Comparison of ENCODE assay signal across 8 cellular contexts in genomic region chr1:16514107-16515055, GRCh38. TPM values are rescaled to one million over a fixed set of nuclear protein-coding genes. Genes with fewer than 3 reads are reported as not detected.
A peak's percentile ranks its signal among the peaks of the same experiment; 100 is the strongest.
DNase-seq lines count a peak whose midpoint lies in the region; ATAC-seq and TF ChIP-seq lines count a peak whose summit lies in the region.
"Not testable (repeated sequence)": the region's sequence is repeated elsewhere in the genome, so short reads cannot be mapped to it uniquely, and the experiment has no call there.

Gene RNU1-1 (minus strand): TSS chr1:16514285.

- H3K9me2 ChIP-seq in neural cell (ENCODE audit: insufficient read depth, low read length), result not testable (repeated sequence)

- H3K36me3 ChIP-seq in CD4-positive, CD25-positive, alpha-beta regulatory T cell (ENCODE audit: control insufficient read depth, insufficient read depth, low read length); body of pancreas (replicated peaks in 1 of 2; ENCODE audit: insufficient read depth in 1 of 2, low read depth in 2 of 2); neural cell (ENCODE audit: insufficient read depth, low read length): not testable (repeated sequence)

- not testable (repeated sequence) for H3K36me3 Mint-ChIP-seq in CD4-positive, CD25-positive, alpha-beta regulatory T cell

- H2AFZ ChIP-seq in neural cell (ENCODE audit: low read depth, low read length), result not testable (repeated sequence)

- H3K4me3 Mint-ChIP-seq in CD4-positive, CD25-positive, alpha-beta regulatory T cell, result not testable (repeated sequence)

- H3K27ac Mint-ChIP-seq in CD4-positive, CD25-positive, alpha-beta regulatory T cell, result not testable (repeated sequence)

- H3K27me3 Mint-ChIP-seq in CD4-positive, CD25-positive, alpha-beta regulatory T cell, result peaks cover 23% of the 10 kb centered on the region

- peak; percentile 62 to 91 (median 85) for DNase-seq in CD4-positive, CD25-positive, alpha-beta regulatory T cell
- DNase-seq in HS-5 (ENCODE audit: low read depth), result peak; percentile 57
- DNase-seq in NCI-H748 (lab: John Stamatoyannopoulos, UW; ENCODE audit: unreplicated experiment), result peak; percentile 84
- DNase-seq in activated CD4-positive, alpha-beta T cell treated with anti-CD3 and anti-CD28 coated beads for 1 hour, result peak; percentile 70
- peak; percentile 71 to 93 (median 82) for DNase-seq in body of pancreas
- peak; percentile 87 for DNase-seq in Right ventricle myocardium superior
- peak; percentile 54 for DNase-seq in stimulated activated CD8-positive, alpha-beta memory T cell treated with anti-CD3 and anti-CD28 coated beads, Interleukin-15, amount 100 ng/mL, for 48 hours (ENCODE audit: low read depth in 2 of 2)

- not testable (repeated sequence) for H3K9me3 ChIP-seq in CD4-positive, CD25-positive, alpha-beta regulatory T cell (ENCODE audit: control insufficient read depth in 2 of 2, low read length in 2 of 2); body of pancreas; neural cell (ENCODE audit: low read length)

- H3K4me1 Mint-ChIP-seq in CD4-positive, CD25-positive, alpha-beta regulatory T cell, result not testable (repeated sequence)

- H3K4me3 ChIP-seq in CD4-positive, CD25-positive, alpha-beta regulatory T cell (ENCODE audit: low read depth, low read length), result peak within 1 kb of the TSS; percentile 64
- H3K4me3 ChIP-seq in body of pancreas, result not testable (repeated sequence)
- peak within 1 kb of the TSS; percentile 59 for H3K4me3 ChIP-seq in neural cell (ENCODE audit: low read length)

- not testable (repeated sequence) for TF ChIP-seq RAD21 in neural cell (conservative IDR thresholded peaks at IDR 0.05)

- peak within 1 kb of the TSS; percentile 80 for H3K27ac ChIP-seq in CD4-positive, CD25-positive, alpha-beta regulatory T cell (ENCODE audit: insufficient read depth, low read length, poor library complexity, severe bottlenecking)
- H3K27ac ChIP-seq in body of pancreas (peak within 1 kb of the TSS; percentile 79 to 89 (median 85)), neural cell (ENCODE audit: low read length) (peak within 1 kb of the TSS; percentile 91)

- not testable (repeated sequence) for H3F3A ChIP-seq in neural cell (ENCODE audit: insufficient read depth, low read length, poor library complexity, severe bottlenecking)

- peak; percentile 64 to 96 (median 81) for TF ChIP-seq POLR2A in body of pancreas (IDR thresholded peaks at IDR 0.05)

- WGBS in body of pancreas, 2 donors, result 1 to 2% methylated on average over 8 to 32 of the region's 40 CpGs

- peak within 1 kb of the TSS; percentile 70 for H3K9ac ChIP-seq in neural cell (ENCODE audit: low read length)

- intact Hi-C loops in body of pancreas (cut with DNase I); Right ventricle myocardium superior (cut with DNase I): not testable (repeated sequence)

- not testable (repeated sequence) for H3K9me3 Mint-ChIP-seq in CD4-positive, CD25-positive, alpha-beta regulatory T cell

- H4K20me1 ChIP-seq in neural cell (ENCODE audit: insufficient read depth), result not testable (repeated sequence)

- not testable (repeated sequence) for H3K4me2 ChIP-seq in neural cell (ENCODE audit: low read length)

- peak; percentile 58 to 68 for ATAC-seq in CD4-positive, CD25-positive, alpha-beta regulatory T cell (ENCODE audit: low read depth in 2 of 2)
- ATAC-seq in body of pancreas (peak; percentile 75), Right ventricle myocardium superior (ENCODE audit: poor library complexity) (peak; percentile 73)

- not testable (repeated sequence) for H3K79me2 ChIP-seq in neural cell (replicated peaks; ENCODE audit: insufficient read depth, low read length)

- H3K27me3 ChIP-seq in CD4-positive, CD25-positive, alpha-beta regulatory T cell (ENCODE audit: control insufficient read depth, insufficient read depth, low read length); body of pancreas; neural cell (ENCODE audit: insufficient read depth, low read depth, low read length): not testable (repeated sequence)

- not testable (repeated sequence) for TF ChIP-seq EP300 in neural cell (conservative IDR thresholded peaks at IDR 0.05; ENCODE audit: poor library complexity, severe bottlenecking)

- not testable (repeated sequence) for TF ChIP-seq CTCF in body of pancreas (IDR thresholded peaks at IDR 0.05); neural cell (IDR thresholded peaks at IDR 0.05; ENCODE audit: poor library complexity, severe bottlenecking)

- not testable (repeated sequence) for H3K4me1 ChIP-seq in CD4-positive, CD25-positive, alpha-beta regulatory T cell (ENCODE audit: control insufficient read depth, insufficient read depth, low read length, poor library complexity, severe bottlenecking); body of pancreas

TF ChIP-seq in neural cell, 6 proteins besides CTCF, POLR2A, EP300 and RAD21:
- TF ChIP-seq REST (IDR thresholded peaks at IDR 0.05; ENCODE audit: borderline replicate concordance) (peak; percentile 50), POLR2AphosphoS5 (IDR thresholded peaks at IDR 0.05) (peak; percentile 84), TAF1 (IDR thresholded peaks at IDR 0.05; ENCODE audit: low read depth) (peak; percentile 59)
TF ChIP-seq in neural cell: peak in this region for 3; not testable (repeated sequence) for 3.

RNA-seq across cellular contexts. Expression of gene RNU1-1, which starts in this region (rescaled TPM):
- 3,278 TPM for total RNA-seq in CD4-positive, CD25-positive, alpha-beta regulatory T cell
- 10 to 100 TPM in 1 of 4 donors, not detected in 3; 23.7 TPM for polyA plus RNA-seq in CD4-positive, CD25-positive, alpha-beta regulatory T cell
- total RNA-seq in body of pancreas, result over 10,000 TPM in 1 of 2 donors, under 1 TPM in 1; under 0.01 to 15,479 TPM
- total RNA-seq in Right ventricle myocardium superior, result 9,391 TPM
- under 0.01 TPM in 1 of 2 replicates, not detected in the other for polyA plus RNA-seq in neural cell
- under 0.01 TPM in 2 replicates for polyA minus RNA-seq in neural cell

Comparison
In these comparisons a context has a peak if more than half of its experiments do, and no peak if none do; other contexts are left out.
1. RNA of gene RNU1-1 (polyA plus RNA-seq): 23.7 TPM in CD4-positive, CD25-positive, alpha-beta regulatory T cell; under 0.01 TPM in neural cell; every median in the first group is over 10 times any median in the second.
2. Peak in every context shown above with its lines, with median percentiles within 50 percentile points of each other: ATAC-seq, DNase-seq and H3K27ac ChIP-seq.